Comparison of ENCODE assay signal across 18 cellular contexts in genomic region chr1:201347498-201348210, GRCh38. TPM values are rescaled to one million over a fixed set of nuclear protein-coding genes. Genes with fewer than 3 reads are reported as not detected.
DNase-seq lines count a peak whose midpoint lies in the region; ATAC-seq, FAIRE-seq and TF ChIP-seq lines count a peak whose summit lies in the region.
"Had no signal": no experiment of that assay in that cellular context is flagged by ENCODE, and none has a peak within 500 bp of the region (broad histone marks: within the 10 kb centered on the region; RNA-seq: fewer than 3 reads in every experiment).

No MANE protein-coding gene starts in this region.

- H3K9me3 ChIP-seq in H1 (ENCODE audit: insufficient read depth in 2 of 2, low read depth in 1 of 2, low read length in 1 of 2), result no peaks in the 10 kb centered on the region
- no peaks in the 10 kb centered on the region for H3K9me3 ChIP-seq in iPS-15b (ENCODE audit: control insufficient read depth, insufficient read depth, low read length)
- H3K9me3 ChIP-seq in upper lobe of right lung, result no peaks in the 10 kb centered on the region
- H3K9me3 ChIP-seq: BLaER1 treated with 17β-estradiol and CSF1 and Interleukin-3, amounts not matched to agents 10 nM and 100 nM had no signal

- H3K4me1 ChIP-seq in H1 (replicated peaks in 1 of 4; ENCODE audit: control insufficient read depth in 3 of 4, insufficient read depth in 4 of 4, low read length in 3 of 4) (peaks cover 8 to 23% (median 11%) of the 10 kb centered on the region in 4 experiments; a peak in 6 of 7 replicates), iPS-15b (ENCODE audit: control insufficient read depth, insufficient read depth, low read length) (peaks cover 16% of the 10 kb centered on the region), upper lobe of right lung (no peaks in the 10 kb centered on the region)

- TF ChIP-seq EP300 in H1 (IDR thresholded peaks at IDR 0.05; ENCODE audit: borderline replicate concordance in 1 of 2, low read depth in 2 of 2, low read length in 2 of 2), result no peak

- peak; percentile 42 for FAIRE-seq in H1 (lab: Jason Lieb, UNC)
- FAIRE-seq in D721Med (lab: Jason Lieb, UNC), result no peak
- no peak for FAIRE-seq in H54 (lab: Jason Lieb, UNC)
- FAIRE-seq: GM12878, GM18507 had no signal

- H3K27ac ChIP-seq in H1 (ENCODE audit: low read depth, low read length) (no peak overlapping the region), upper lobe of right lung (no peak overlapping the region)
- H3K27ac ChIP-seq: 22Rv1; BLaER1 treated with 17β-estradiol and CSF1 and Interleukin-3, amounts not matched to agents 10 nM and 100 nM; HL-60; RWPE1 had no signal

- peak; percentile 3 for DNase-seq in DMS 273 treated with DMSO at 0.1 percent for 48 hours (lab: John Stamatoyannopoulos, UW)
- DNase-seq in DMS 273 (lab: John Stamatoyannopoulos, UW; ENCODE audit: unreplicated experiment), result no peak
- DNase-seq in H1 (ENCODE audit: low read depth in 1 of 2, low spot score in 2 of 2), result peak in 1 of 2 experiments; percentile 60
- DNase-seq in upper lobe of right lung, result peak; percentile 5
- DNase-seq in D721Med (ENCODE audit: insufficient read length, low spot score), result no peak
- no peak for DNase-seq in NOMO-1 treated with DMSO at 0.1 percent for 48 hours (lab: John Stamatoyannopoulos, UW; ENCODE audit: unreplicated experiment)
- DNase-seq in H54 (ENCODE audit: insufficient read length, low spot score), result no peak
- DNase-seq: KG1; NCI-H526 treated with DMSO at 0.1 percent for 48 hours; NK-92 treated with Interleukin-12 subunit alpha and Interleukin-12 subunit beta, amount 100 ng/mL, for 24 hours had no signal

- 25% methylated on average over 7 of the region's 7 CpGs; no CpG with 5 or more reads in 1 of the 2 experiments for WGBS in H1 (ENCODE audit: extremely low coverage in 1 of 2, insufficient coverage in 1 of 2, insufficient read length in 1 of 2, insufficient replicate concordance in 2 of 2, low coverage in 1 of 2, low lambda C conversion rate in 2 of 2, missing lambda C conversion rate in 1 of 2), 2 experiments

- TF ChIP-seq CTCF in H1 (IDR thresholded peaks at IDR 0.05; ENCODE audit: control extremely low read depth in 1 of 3, insufficient read depth in 1 of 3, low read depth in 1 of 3, low read length in 3 of 3) (no peak), upper lobe of right lung (IDR thresholded peaks at IDR 0.05) (no peak), D721Med (IDR thresholded peaks at IDR 0.05; ENCODE audit: insufficient read depth, missing control alignments) (no peak)

- no peak overlapping the region for H3K4ac ChIP-seq in H1 (replicated peaks; ENCODE audit: insufficient read length, low read depth, low read length)

- H4K5ac ChIP-seq in H1 (ENCODE audit: insufficient read length, low read depth, low read length), result no peak overlapping the region

- H3K14ac ChIP-seq in H1 (ENCODE audit: insufficient read length), result no peak overlapping the region

- H4K20me1 ChIP-seq in H1 (replicated peaks in 1 of 2; ENCODE audit: control insufficient read depth in 1 of 2, insufficient read depth in 2 of 2, low read length in 2 of 2), result no peaks in the 10 kb centered on the region
- H4K20me1 ChIP-seq: BLaER1 treated with 17β-estradiol and CSF1 and Interleukin-3, amounts not matched to agents 10 nM and 100 nM had no signal

- peak overlapping the region; percentile 38 for H4K91ac ChIP-seq in H1 (replicated peaks; ENCODE audit: insufficient read length, low read length)

- no peak overlapping the region for H3K9ac ChIP-seq in H1 (replicated peaks in 1 of 4; ENCODE audit: extremely low read depth in 1 of 4, low read depth in 3 of 4, low read length in 3 of 4)
- H3K9ac ChIP-seq in iPS-15b (ENCODE audit: low read depth, low read length), result no peak overlapping the region
- H3K9ac ChIP-seq: BLaER1 treated with 17β-estradiol and CSF1 and Interleukin-3, amounts not matched to agents 10 nM and 100 nM had no signal

- H3K4me2 ChIP-seq in H1 (ENCODE audit: insufficient read depth in 1 of 2, low read depth in 2 of 2, low read length in 2 of 2), result peak overlapping the region; percentile 22 to 50
- H3K4me2 ChIP-seq: BLaER1 treated with 17β-estradiol and CSF1 and Interleukin-3, amounts not matched to agents 10 nM and 100 nM had no signal

- intact Hi-C loops in upper lobe of right lung (cut with DNase I), result no loop called here

- no peak for TF ChIP-seq RAD21 in H1 (IDR thresholded peaks at IDR 0.05 in 1 of 2, conservative IDR thresholded peaks at IDR 0.05 in 1 of 2; ENCODE audit: low read depth in 2 of 2, low read length in 2 of 2)

- H3K27me3 ChIP-seq in H1 (replicated peaks in 1 of 4; ENCODE audit: control insufficient read depth in 3 of 4, extremely low read depth in 1 of 4, insufficient read depth in 3 of 4, low read length in 3 of 4) (0 out of 7 replicates have a peak, but pooled peaks cover 0 to 3% (median 0%) of the 10 kb centered on the region in 4 experiments), iPS-15b (ENCODE audit: control insufficient read depth, insufficient read depth, low read length) (no peaks in the 10 kb centered on the region), upper lobe of right lung (no peaks in the 10 kb centered on the region)
- H3K27me3 ChIP-seq: BLaER1 treated with 17β-estradiol and CSF1 and Interleukin-3, amounts not matched to agents 10 nM and 100 nM had no signal

- peak overlapping the region; percentile 91; the same call in 1 of the 2 replicates for H2BK20ac ChIP-seq in H1 (ENCODE audit: low read length)

- H2BK12ac ChIP-seq in H1 (ENCODE audit: low read depth, low read length), result peak overlapping the region; percentile 69; the same call in 1 of the 2 replicates

- peak overlapping the region; percentile 17 for H3K56ac ChIP-seq in H1 (replicated peaks; ENCODE audit: insufficient read length, low read depth, low read length)

- no peaks in the 10 kb centered on the region for H3K79me1 ChIP-seq in H1 (ENCODE audit: low read depth, low read length)

- H2BK120ac ChIP-seq in H1 (replicated peaks; ENCODE audit: low read depth, low read length), result no peak overlapping the region

- peak overlapping the region; percentile 75 for H3K18ac ChIP-seq in H1 (ENCODE audit: extremely low read depth, low read length)

- H3K36me3 ChIP-seq in H1 (ENCODE audit: control insufficient read depth in 2 of 4, insufficient read depth in 4 of 4, low read length in 3 of 4) (no peaks in the 10 kb centered on the region), iPS-15b (ENCODE audit: control insufficient read depth, insufficient read depth, low read length) (no peaks in the 10 kb centered on the region), upper lobe of right lung (no peaks in the 10 kb centered on the region)
- H3K36me3 ChIP-seq: BLaER1 treated with 17β-estradiol and CSF1 and Interleukin-3, amounts not matched to agents 10 nM and 100 nM had no signal

- no peaks in the 10 kb centered on the region for H3K23me2 ChIP-seq in H1 (ENCODE audit: low read depth, low read length)

- no peak overlapping the region for H3K23ac ChIP-seq in H1 (ENCODE audit: insufficient read length)

- H3K4me3 ChIP-seq in H1 (ENCODE audit: extremely low read depth in 1 of 4, insufficient read depth in 2 of 4, low read depth in 3 of 4, low read length in 4 of 4) (peak overlapping the region in 1 of 4 experiments; percentile 37; a peak in 2 of 8 replicates), iPS-15b (ENCODE audit: low read depth, low read length) (peak overlapping the region; percentile 14), upper lobe of right lung (no peak overlapping the region)
- H3K4me3 ChIP-seq: BLaER1 treated with 17β-estradiol and CSF1 and Interleukin-3, amounts not matched to agents 10 nM and 100 nM; GM12878 had no signal

- H2AK5ac ChIP-seq in H1 (ENCODE audit: low read depth, low read length), result no peak overlapping the region

- no peak overlapping the region for H4K8ac ChIP-seq in H1 (ENCODE audit: extremely low read depth, insufficient read depth, low read length)

- peak overlapping the region; percentile 28; the same call in 1 of the 2 replicates for H2BK5ac ChIP-seq in H1 (ENCODE audit: low read depth, low read length)

- TF ChIP-seq POLR2A in H1 (IDR thresholded peaks at IDR 0.05; ENCODE audit: control extremely low read depth in 1 of 2, low read depth in 2 of 2, low read length in 2 of 2) (no peak), H54 (IDR thresholded peaks at IDR 0.05; ENCODE audit: low read depth, low read length) (no peak)

- peak overlapping the region; percentile 93 for H2AFZ ChIP-seq in H1 (ENCODE audit: low read length)

- ATAC-seq in upper lobe of right lung, result no peak

- POLR2A ChIA-PET in H1 (lab: Charles Lee; ENCODE audit: partially characterized antibody), result interaction anchor here (0.8 to 4.3 kb wide), 10 partner anchors 10 to 234 kb away, joined by 3 to 24 read pairs (median 4); no protein-coding TSS in a partner anchor

- H2BK15ac ChIP-seq in H1 (ENCODE audit: low read length), result peak overlapping the region; percentile 47; the same call in 1 of the 2 replicates

- CTCF ChIA-PET in H1 (lab: Charles Lee; ENCODE audit: partially characterized antibody), result interaction anchor here (0.6 to 8.6 kb wide), 58 partner anchors 10 to 468 kb away, joined by 3 to 271 read pairs (median 8); partner anchors contain the start of genes PKP1 and TNNT2

- no peaks in the 10 kb centered on the region for H3K79me2 ChIP-seq in H1 (ENCODE audit: control insufficient read depth in 1 of 2, insufficient read depth in 2 of 2, low read length in 2 of 2)

RNA-seq across cellular contexts. Expression of gene TNNT2, which starts 29.8 kb away (rescaled TPM):
- total RNA-seq in H1 (2021; fragmentation: NEBNext Ultra II Directional; extraction: Animal tissue kit (Norgen Biotek cat#: 25700)), result 21.0 and 22.6 TPM in 2 replicates
- polyA plus RNA-seq in H1 (2011; rRNA removed), result 3.1 and 5.3 TPM in 2 replicates
- 13.9 TPM for polyA plus RNA-seq in H1 (2011; cell fraction: cytosol; rRNA removed)
- 21.3 TPM for polyA plus RNA-seq in H1 (2011; cell fraction: nucleus; rRNA removed)
- polyA plus RNA-seq in H1 (2012, experiment 1 of 2), result 14.8 to 17.7 TPM (median 16.7 TPM) in 4 replicates
- polyA plus RNA-seq in H1 (2012, experiment 2 of 2), result 4.4 TPM
- 15.5 TPM for polyA plus RNA-seq in H1 (2013, experiment 1 of 2)
- 14.1 TPM for polyA plus RNA-seq in H1 (2013, experiment 2 of 2)
- 5.8 and 8.4 TPM in 2 replicates for polyA minus RNA-seq in H1 (2011; rRNA and poly(A)+ RNA removed)
- 7.2 TPM for polyA minus RNA-seq in H1 (2011; cell fraction: cytosol; rRNA and poly(A)+ RNA removed)
- polyA minus RNA-seq in H1 (2011; cell fraction: nucleus; rRNA and poly(A)+ RNA removed), result 13.0 TPM
- total RNA-seq in upper lobe of right lung, result 6.4 TPM
- total RNA-seq: GM12878, M059J had no signal

RNA-seq across cellular contexts. Expression of gene LAD1, which starts 51.5 kb away (rescaled TPM):
- 30.5 and 32.8 TPM in 2 replicates for total RNA-seq in H1 (2021; fragmentation: NEBNext Ultra II Directional; extraction: Animal tissue kit (Norgen Biotek cat#: 25700))
- 9.3 and 12.4 TPM in 2 replicates for polyA plus RNA-seq in H1 (2011; rRNA removed)
- 9.9 TPM for polyA plus RNA-seq in H1 (2011; cell fraction: cytosol; rRNA removed)
- polyA plus RNA-seq in H1 (2011; cell fraction: nucleus; rRNA removed), result 16.3 TPM
- 17.1 to 22.3 TPM (median 20.0 TPM) in 4 replicates for polyA plus RNA-seq in H1 (2012, experiment 1 of 2)
- polyA plus RNA-seq in H1 (2012, experiment 2 of 2), result 21.6 TPM
- polyA plus RNA-seq in H1 (2013, experiment 1 of 2), result 20.5 TPM
- 20.2 TPM for polyA plus RNA-seq in H1 (2013, experiment 2 of 2)
- 7.7 and 10.7 TPM in 2 replicates for polyA minus RNA-seq in H1 (2011; rRNA and poly(A)+ RNA removed)
- polyA minus RNA-seq in H1 (2011; cell fraction: cytosol; rRNA and poly(A)+ RNA removed), result 8.4 TPM
- polyA minus RNA-seq in H1 (2011; cell fraction: nucleus; rRNA and poly(A)+ RNA removed), result 13.1 TPM
- total RNA-seq in upper lobe of right lung, result 42.6 TPM

Comparison
In these comparisons a context has a peak if more than half of its experiments do, and no peak if none do; other contexts are left out.
1. DNase-seq: peak in DMS 273 treated with DMSO at 0.1 percent for 48 hours (single experiment) and upper lobe of right lung (single experiment); none in DMS 273 (single experiment), D721Med (single experiment), NOMO-1 treated with DMSO at 0.1 percent for 48 hours (single experiment) and H54 (single experiment).